ENCODE assay signal across 1 cellular context in the genomic region with DNA sequence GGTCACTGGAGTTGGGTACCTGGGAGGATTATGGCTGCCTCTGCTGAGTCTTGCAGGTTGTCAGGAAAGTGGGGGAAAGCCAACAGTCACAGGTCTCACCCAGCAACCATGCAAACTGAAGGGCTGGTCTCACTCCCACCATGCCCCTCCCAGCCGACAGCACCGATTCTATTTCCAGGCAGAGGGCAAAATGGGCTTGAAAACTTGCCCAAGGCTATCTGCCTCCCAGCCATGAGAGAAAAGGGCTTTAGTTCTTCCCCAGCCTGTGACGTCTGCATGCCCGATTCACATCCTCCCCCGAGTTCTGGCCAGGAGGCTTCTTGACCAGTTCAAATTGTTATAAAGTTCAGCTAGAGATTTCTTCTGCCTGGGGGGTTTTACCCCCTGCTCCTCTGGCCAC.
TF ChIP-seq lines count a peak whose summit lies in the region.

No MANE protein-coding gene starts in this region.

TF ChIP-seq in GM23338, 12 proteins besides CTCF, POLR2A, EP300 and RAD21 (continued from another document):
- TF ChIP-seq, protein P1, sequence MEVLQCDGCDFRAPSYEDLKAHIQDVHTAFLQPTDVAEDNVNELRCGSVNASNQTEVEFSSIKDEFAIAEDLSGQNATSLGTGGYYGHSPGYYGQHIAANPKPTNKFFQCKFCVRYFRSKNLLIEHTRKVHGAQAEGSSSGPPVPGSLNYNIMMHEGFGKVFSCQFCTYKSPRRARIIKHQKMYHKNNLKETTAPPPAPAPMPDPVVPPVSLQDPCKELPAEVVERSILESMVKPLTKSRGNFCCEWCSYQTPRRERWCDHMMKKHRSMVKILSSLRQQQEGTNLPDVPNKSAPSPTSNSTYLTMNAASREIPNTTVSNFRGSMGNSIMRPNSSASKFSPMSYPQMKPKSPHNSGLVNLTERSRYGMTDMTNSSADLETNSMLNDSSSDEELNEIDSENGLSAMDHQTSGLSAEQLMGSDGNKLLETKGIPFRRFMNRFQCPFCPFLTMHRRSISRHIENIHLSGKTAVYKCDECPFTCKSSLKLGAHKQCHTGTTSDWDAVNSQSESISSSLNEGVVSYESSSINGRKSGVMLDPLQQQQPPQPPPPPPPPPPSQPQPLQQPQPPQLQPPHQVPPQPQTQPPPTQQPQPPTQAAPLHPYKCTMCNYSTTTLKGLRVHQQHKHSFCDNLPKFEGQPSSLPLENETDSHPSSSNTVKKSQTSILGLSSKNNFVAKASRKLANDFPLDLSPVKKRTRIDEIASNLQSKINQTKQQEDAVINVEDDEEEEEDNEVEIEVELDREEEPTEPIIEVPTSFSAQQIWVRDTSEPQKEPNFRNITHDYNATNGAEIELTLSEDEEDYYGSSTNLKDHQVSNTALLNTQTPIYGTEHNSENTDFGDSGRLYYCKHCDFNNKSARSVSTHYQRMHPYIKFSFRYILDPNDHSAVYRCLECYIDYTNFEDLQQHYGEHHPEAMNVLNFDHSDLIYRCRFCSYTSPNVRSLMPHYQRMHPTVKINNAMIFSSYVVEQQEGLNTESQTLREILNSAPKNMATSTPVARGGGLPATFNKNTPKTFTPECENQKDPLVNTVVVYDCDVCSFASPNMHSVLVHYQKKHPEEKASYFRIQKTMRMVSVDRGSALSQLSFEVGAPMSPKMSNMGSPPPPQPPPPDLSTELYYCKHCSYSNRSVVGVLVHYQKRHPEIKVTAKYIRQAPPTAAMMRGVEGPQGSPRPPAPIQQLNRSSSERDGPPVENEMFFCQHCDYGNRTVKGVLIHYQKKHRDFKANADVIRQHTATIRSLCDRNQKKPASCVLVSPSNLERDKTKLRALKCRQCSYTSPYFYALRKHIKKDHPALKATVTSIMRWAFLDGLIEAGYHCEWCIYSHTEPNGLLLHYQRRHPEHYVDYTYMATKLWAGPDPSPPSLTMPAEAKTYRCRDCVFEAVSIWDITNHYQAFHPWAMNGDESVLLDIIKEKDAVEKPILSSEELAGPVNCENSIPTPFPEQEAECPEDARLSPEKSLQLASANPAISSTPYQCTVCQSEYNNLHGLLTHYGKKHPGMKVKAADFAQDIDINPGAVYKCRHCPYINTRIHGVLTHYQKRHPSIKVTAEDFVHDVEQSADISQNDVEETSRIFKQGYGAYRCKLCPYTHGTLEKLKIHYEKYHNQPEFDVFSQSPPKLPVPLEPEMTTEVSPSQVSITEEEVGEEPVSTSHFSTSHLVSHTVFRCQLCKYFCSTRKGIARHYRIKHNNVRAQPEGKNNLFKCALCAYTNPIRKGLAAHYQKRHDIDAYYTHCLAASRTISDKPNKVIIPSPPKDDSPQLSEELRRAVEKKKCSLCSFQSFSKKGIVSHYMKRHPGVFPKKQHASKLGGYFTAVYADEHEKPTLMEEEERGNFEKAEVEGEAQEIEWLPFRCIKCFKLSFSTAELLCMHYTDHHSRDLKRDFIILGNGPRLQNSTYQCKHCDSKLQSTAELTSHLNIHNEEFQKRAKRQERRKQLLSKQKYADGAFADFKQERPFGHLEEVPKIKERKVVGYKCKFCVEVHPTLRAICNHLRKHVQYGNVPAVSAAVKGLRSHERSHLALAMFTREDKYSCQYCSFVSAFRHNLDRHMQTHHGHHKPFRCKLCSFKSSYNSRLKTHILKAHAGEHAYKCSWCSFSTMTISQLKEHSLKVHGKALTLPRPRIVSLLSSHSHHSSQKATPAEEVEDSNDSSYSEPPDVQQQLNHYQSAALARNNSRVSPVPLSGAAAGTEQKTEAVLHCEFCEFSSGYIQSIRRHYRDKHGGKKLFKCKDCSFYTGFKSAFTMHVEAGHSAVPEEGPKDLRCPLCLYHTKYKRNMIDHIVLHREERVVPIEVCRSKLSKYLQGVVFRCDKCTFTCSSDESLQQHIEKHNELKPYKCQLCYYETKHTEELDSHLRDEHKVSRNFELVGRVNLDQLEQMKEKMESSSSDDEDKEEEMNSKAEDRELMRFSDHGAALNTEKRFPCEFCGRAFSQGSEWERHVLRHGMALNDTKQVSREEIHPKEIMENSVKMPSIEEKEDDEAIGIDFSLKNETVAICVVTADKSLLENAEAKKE (CRISPR knock-in tag; IDR thresholded peaks at IDR 0.05) = no peak
- TF ChIP-seq EZH2phosphoT487 (IDR thresholded peaks at IDR 0.05; ENCODE audit: unreplicated experiment) = no peak
- no peak for TF ChIP-seq CREB1 (CRISPR knock-in tag; IDR thresholded peaks at IDR 0.05; ENCODE audit: low read depth)
- TF ChIP-seq JUNB (IDR thresholded peaks at IDR 0.05; ENCODE audit: unreplicated experiment) = no peak
- TF ChIP-seq STAT1 (IDR thresholded peaks at IDR 0.05; ENCODE audit: unreplicated experiment) = no peak
- no peak for TF ChIP-seq EZH2 (IDR thresholded peaks at IDR 0.05; ENCODE audit: low read depth, unreplicated experiment)
- no peak for TF ChIP-seq ZNF331 (CRISPR knock-in tag; IDR thresholded peaks at IDR 0.05; ENCODE audit: low read depth)
- TF ChIP-seq, protein P2, sequence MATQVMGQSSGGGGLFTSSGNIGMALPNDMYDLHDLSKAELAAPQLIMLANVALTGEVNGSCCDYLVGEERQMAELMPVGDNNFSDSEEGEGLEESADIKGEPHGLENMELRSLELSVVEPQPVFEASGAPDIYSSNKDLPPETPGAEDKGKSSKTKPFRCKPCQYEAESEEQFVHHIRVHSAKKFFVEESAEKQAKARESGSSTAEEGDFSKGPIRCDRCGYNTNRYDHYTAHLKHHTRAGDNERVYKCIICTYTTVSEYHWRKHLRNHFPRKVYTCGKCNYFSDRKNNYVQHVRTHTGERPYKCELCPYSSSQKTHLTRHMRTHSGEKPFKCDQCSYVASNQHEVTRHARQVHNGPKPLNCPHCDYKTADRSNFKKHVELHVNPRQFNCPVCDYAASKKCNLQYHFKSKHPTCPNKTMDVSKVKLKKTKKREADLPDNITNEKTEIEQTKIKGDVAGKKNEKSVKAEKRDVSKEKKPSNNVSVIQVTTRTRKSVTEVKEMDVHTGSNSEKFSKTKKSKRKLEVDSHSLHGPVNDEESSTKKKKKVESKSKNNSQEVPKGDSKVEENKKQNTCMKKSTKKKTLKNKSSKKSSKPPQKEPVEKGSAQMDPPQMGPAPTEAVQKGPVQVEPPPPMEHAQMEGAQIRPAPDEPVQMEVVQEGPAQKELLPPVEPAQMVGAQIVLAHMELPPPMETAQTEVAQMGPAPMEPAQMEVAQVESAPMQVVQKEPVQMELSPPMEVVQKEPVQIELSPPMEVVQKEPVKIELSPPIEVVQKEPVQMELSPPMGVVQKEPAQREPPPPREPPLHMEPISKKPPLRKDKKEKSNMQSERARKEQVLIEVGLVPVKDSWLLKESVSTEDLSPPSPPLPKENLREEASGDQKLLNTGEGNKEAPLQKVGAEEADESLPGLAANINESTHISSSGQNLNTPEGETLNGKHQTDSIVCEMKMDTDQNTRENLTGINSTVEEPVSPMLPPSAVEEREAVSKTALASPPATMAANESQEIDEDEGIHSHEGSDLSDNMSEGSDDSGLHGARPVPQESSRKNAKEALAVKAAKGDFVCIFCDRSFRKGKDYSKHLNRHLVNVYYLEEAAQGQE (IDR thresholded peaks at IDR 0.05; ENCODE audit: unreplicated experiment) = no peak
